Comparison of ENCODE assay signal across 8 cellular contexts in genomic region chr2:54471221-54471711, GRCh38. TPM values are rescaled to one million over a fixed set of nuclear protein-coding genes. Genes with fewer than 3 reads are reported as not detected.
DNase-seq lines count a peak whose midpoint lies in the region; ATAC-seq and TF ChIP-seq lines count a peak whose summit lies in the region.

No MANE protein-coding gene starts in this region.

- no peaks in the 10 kb centered on the region for H3K36me3 Mint-ChIP-seq in activated CD4-positive, alpha-beta memory T cell treated with anti-CD3 and anti-CD28 coated beads, Interleukin-2, amount 10 ng/mL, durations not matched to agents 7 days and 5 days (ENCODE audit: low read depth)

- H3K4me1 ChIP-seq in OCI-LY1 (ENCODE audit: insufficient read depth, low read length, severe bottlenecking) (peaks cover 39% of the 10 kb centered on the region), cardiac muscle cell (ENCODE audit: low read depth) (peaks cover 76% of the 10 kb centered on the region), upper lobe of right lung (peaks cover 44% of the 10 kb centered on the region)

- H3K9me3 ChIP-seq in OCI-LY1 (ENCODE audit: low read length) (no peaks in the 10 kb centered on the region), cardiac muscle cell (ENCODE audit: low read depth) (no peaks in the 10 kb centered on the region), upper lobe of right lung (no peaks in the 10 kb centered on the region)

- no peaks in the 10 kb centered on the region for H3K79me2 ChIP-seq in OCI-LY1 (ENCODE audit: insufficient read depth, low read length)

- H3K4me1 Mint-ChIP-seq in activated CD4-positive, alpha-beta memory T cell treated with anti-CD3 and anti-CD28 coated beads, Interleukin-2, amount 10 ng/mL, durations not matched to agents 7 days and 5 days = no peaks in the 10 kb centered on the region

- no peaks in the 10 kb centered on the region for H3F3A ChIP-seq in OCI-LY1 (ENCODE audit: insufficient read depth, low read length)

- CTCF ChIA-PET in activated CD4-positive, alpha-beta memory T cell treated with anti-CD3 and anti-CD28 coated beads, Interleukin-2, amount 10 ng/mL, durations not matched to agents 7 days and 5 days (lab: Charles Lee) = interaction anchor here (1.3 kb wide), 1 partner anchor 233 kb away, joined by 3 read pairs; no protein-coding TSS in a partner anchor

- no peaks in the 10 kb centered on the region for H3K9me2 ChIP-seq in OCI-LY1 (ENCODE audit: low read depth, low read length)

- no peaks in the 10 kb centered on the region for H3K27me3 ChIP-seq in OCI-LY1 (ENCODE audit: insufficient read depth, low read length)
- no peaks in the 10 kb centered on the region for H3K27me3 ChIP-seq in cardiac muscle cell
- no peaks in the 10 kb centered on the region for H3K27me3 ChIP-seq in upper lobe of right lung

- H3K4me3 ChIP-seq in OCI-LY1 (ENCODE audit: low read depth, low read length, poor library complexity, severe bottlenecking) (no peak overlapping the region), cardiac muscle cell (peak overlapping the region; percentile 22), upper lobe of right lung (no peak overlapping the region)

- POLR2A ChIA-PET in activated CD4-positive, alpha-beta memory T cell treated with anti-CD3 and anti-CD28 coated beads, Interleukin-2, amount 10 ng/mL, durations not matched to agents 7 days and 5 days (lab: Charles Lee) = no interaction called here

- TF ChIP-seq CTCF in OCI-LY1 (IDR thresholded peaks at IDR 0.05; ENCODE audit: low read length) (no peak), cardiac muscle cell (IDR thresholded peaks at IDR 0.05; ENCODE audit: low read depth, low read length) (no peak), upper lobe of right lung (IDR thresholded peaks at IDR 0.05) (no peak)

- DNase-seq in cardiac muscle cell (ENCODE audit: low read depth in 1 of 2, low spot score in 1 of 2) = peak; percentile 87 to 92
- DNase-seq in upper lobe of right lung = no peak
- no peak for DNase-seq in activated CD4-positive, alpha-beta memory T cell treated with anti-CD3 and anti-CD28 coated beads, Interleukin-2, amount 10 ng/mL, durations not matched to agents 7 days and 5 days
- no peak for DNase-seq in RKO (ENCODE audit: low spot score)
- DNase-seq in superior temporal gyrus (ENCODE audit: extremely low spot score) = no peak

- no peaks in the 10 kb centered on the region for H4K20me1 ChIP-seq in OCI-LY1 (ENCODE audit: insufficient read depth, low read length)

- no peak overlapping the region for H3K4me3 Mint-ChIP-seq in activated CD4-positive, alpha-beta memory T cell treated with anti-CD3 and anti-CD28 coated beads, Interleukin-2, amount 10 ng/mL, durations not matched to agents 7 days and 5 days

- H3K9me3 Mint-ChIP-seq in activated CD4-positive, alpha-beta memory T cell treated with anti-CD3 and anti-CD28 coated beads, Interleukin-2, amount 10 ng/mL, durations not matched to agents 7 days and 5 days = no peaks in the 10 kb centered on the region

- H3K27ac ChIP-seq in OCI-LY1 (ENCODE audit: low read depth, low read length, poor library complexity, severe bottlenecking) = peak overlapping the region; percentile 23
- H3K27ac ChIP-seq in cardiac muscle cell = peak overlapping the region; percentile 99
- peak overlapping the region; percentile 58 for H3K27ac ChIP-seq in upper lobe of right lung

- H3K36me3 ChIP-seq in OCI-LY1 (ENCODE audit: insufficient read depth, low read length) = no peaks in the 10 kb centered on the region
- no peaks in the 10 kb centered on the region for H3K36me3 ChIP-seq in cardiac muscle cell
- no peaks in the 10 kb centered on the region for H3K36me3 ChIP-seq in upper lobe of right lung

- no peak overlapping the region for H3K27ac Mint-ChIP-seq in activated CD4-positive, alpha-beta memory T cell treated with anti-CD3 and anti-CD28 coated beads, Interleukin-2, amount 10 ng/mL, durations not matched to agents 7 days and 5 days

- no peak overlapping the region for H3K9ac ChIP-seq in OCI-LY1 (ENCODE audit: low read length)

- peaks cover 13% of the 10 kb centered on the region for H3K27me3 Mint-ChIP-seq in activated CD4-positive, alpha-beta memory T cell treated with anti-CD3 and anti-CD28 coated beads, Interleukin-2, amount 10 ng/mL, durations not matched to agents 7 days and 5 days

- intact Hi-C loops in upper lobe of right lung (cut with DNase I) = no loop called here

- ATAC-seq in GM18511 (IDR thresholded peaks at IDR 0.05; ENCODE audit: unreplicated experiment) (peak; percentile 86), HG02884 (IDR thresholded peaks at IDR 0.05; ENCODE audit: unreplicated experiment) (peak; percentile 78), upper lobe of right lung (peak; percentile 33)

- no peak overlapping the region for H3K4me2 ChIP-seq in OCI-LY1 (ENCODE audit: low read length)

- H2AFZ ChIP-seq in OCI-LY1 (ENCODE audit: low read length) = no peak overlapping the region

RNA-seq across cellular contexts. Expression of gene SPTBN1, which starts 15.1 kb away (rescaled TPM):
- total RNA-seq in cardiac muscle cell = 283 and 435 TPM in 2 replicates
- polyA plus RNA-seq in cardiac muscle cell = 125 and 143 TPM in 2 replicates
- 813 TPM for total RNA-seq in upper lobe of right lung
- 100 to 1,000 TPM; 112 TPM for total RNA-seq in activated CD4-positive, alpha-beta memory T cell treated with anti-CD3 and anti-CD28 coated beads, Interleukin-2, amount 10 ng/mL, durations not matched to agents 7 days and 5 days

Comparison
In these comparisons a context has a peak if more than half of its experiments do, and no peak if none do; other contexts are left out.
1. ATAC-seq: peak in every context shown above with its lines; median percentile 86 in GM18511; 78 in HG02884; 33 in upper lobe of right lung.
2. H3K27ac ChIP-seq: peak in every context shown above with its lines; median percentile 99 in cardiac muscle cell; 58 in upper lobe of right lung; 23 in OCI-LY1.
3. DNase-seq: peak in cardiac muscle cell (2 of 2); none in upper lobe of right lung (single experiment), activated CD4-positive, alpha-beta memory T cell treated with anti-CD3 and anti-CD28 coated beads, Interleukin-2, amount 10 ng/mL, durations not matched to agents 7 days and 5 days (single experiment), RKO (single experiment) and superior temporal gyrus (single experiment).